ENCODE assay signal across 3 cellular contexts in genomic region chr5:69285448-69286116, GRCh38.
TF ChIP-seq lines count a peak whose summit lies in the region.

No MANE protein-coding gene starts in this region.

TF ChIP-seq in SK-N-SH treated with all-trans-retinoic acid at 6 μM for 48 hours, 23 proteins besides CTCF, POLR2A, EP300 and RAD21:
- TF ChIP-seq CREB5 (CRISPR knock-in tag; IDR thresholded peaks at IDR 0.05; ENCODE audit: low read depth), result no peak
- TF ChIP-seq PPARA (CRISPR knock-in tag; IDR thresholded peaks at IDR 0.05; ENCODE audit: borderline replicate concordance), result no peak
- TF ChIP-seq ESRRG (CRISPR knock-in tag; IDR thresholded peaks at IDR 0.05), result no peak
- no peak for TF ChIP-seq GLIS3 (CRISPR knock-in tag; IDR thresholded peaks at IDR 0.05)
- no peak for TF ChIP-seq ZNF70 (CRISPR knock-in tag; IDR thresholded peaks at IDR 0.05)
- TF ChIP-seq TOX (CRISPR knock-in tag; IDR thresholded peaks at IDR 0.05; ENCODE audit: borderline replicate concordance), result no peak
- TF ChIP-seq CSRNP3 (CRISPR knock-in tag; IDR thresholded peaks at IDR 0.05), result no peak
- no peak for TF ChIP-seq BACH2 (CRISPR knock-in tag; IDR thresholded peaks at IDR 0.05; ENCODE audit: borderline replicate concordance)
- no peak for TF ChIP-seq SNAI2 (CRISPR knock-in tag; IDR thresholded peaks at IDR 0.05)
- no peak for TF ChIP-seq RARB (CRISPR knock-in tag; IDR thresholded peaks at IDR 0.05)
- TF ChIP-seq ZFP3 (CRISPR knock-in tag; IDR thresholded peaks at IDR 0.05), result no peak

TF ChIP-seq in SK-N-SH, 30 proteins besides CTCF, POLR2A, EP300 and RAD21:
- TF ChIP-seq USF1 (IDR thresholded peaks at IDR 0.05; ENCODE audit: borderline replicate concordance, low read depth) (no peak), TAF1 (IDR thresholded peaks at IDR 0.05; ENCODE audit: borderline replicate concordance, low read depth, low read length) (no peak), YY1 (IDR thresholded peaks at IDR 0.05; ENCODE audit: low read depth) (no peak), CHD2 (IDR thresholded peaks at IDR 0.05; ENCODE audit: low read length, partially characterized antibody) (no peak), ELF1 (IDR thresholded peaks at IDR 0.05) (no peak), GATA2 (CRISPR knock-in tag; IDR thresholded peaks at IDR 0.05) (no peak), PBX3 (IDR thresholded peaks at IDR 0.05) (no peak), MAX (IDR thresholded peaks at IDR 0.05; ENCODE audit: low read depth) (no peak), POLR2AphosphoS5 (IDR thresholded peaks at IDR 0.05; ENCODE audit: low read depth, low read length) (no peak), TEAD4 (IDR thresholded peaks at IDR 0.05; ENCODE audit: borderline replicate concordance, insufficient read depth) (no peak), ZBTB33 (IDR thresholded peaks at IDR 0.05; ENCODE audit: borderline replicate concordance, low read depth) (no peak), FOXJ3 (CRISPR knock-in tag; IDR thresholded peaks at IDR 0.05) (no peak), NFIC (IDR thresholded peaks at IDR 0.05; ENCODE audit: borderline replicate concordance) (no peak)

TF ChIP-seq in H1, 55 proteins besides CTCF, POLR2A, EP300 and RAD21:
- TF ChIP-seq RFX5 (IDR thresholded peaks at IDR 0.05; ENCODE audit: borderline replicate concordance, low read depth, low read length) (no peak), HDAC6 (IDR thresholded peaks at IDR 0.05; ENCODE audit: low read depth, low read length) (no peak), CBX8 (IDR thresholded peaks at IDR 0.05; ENCODE audit: borderline replicate concordance, low read depth, low read length) (no peak), BACH1 (IDR thresholded peaks at IDR 0.05; ENCODE audit: low read length) (no peak), NANOG (IDR thresholded peaks at IDR 0.05; ENCODE audit: insufficient read depth, low read depth, low read length, poor library complexity, severe bottlenecking) (no peak)
